ENCODE assay signal across 1 cellular context in the genomic region with DNA sequence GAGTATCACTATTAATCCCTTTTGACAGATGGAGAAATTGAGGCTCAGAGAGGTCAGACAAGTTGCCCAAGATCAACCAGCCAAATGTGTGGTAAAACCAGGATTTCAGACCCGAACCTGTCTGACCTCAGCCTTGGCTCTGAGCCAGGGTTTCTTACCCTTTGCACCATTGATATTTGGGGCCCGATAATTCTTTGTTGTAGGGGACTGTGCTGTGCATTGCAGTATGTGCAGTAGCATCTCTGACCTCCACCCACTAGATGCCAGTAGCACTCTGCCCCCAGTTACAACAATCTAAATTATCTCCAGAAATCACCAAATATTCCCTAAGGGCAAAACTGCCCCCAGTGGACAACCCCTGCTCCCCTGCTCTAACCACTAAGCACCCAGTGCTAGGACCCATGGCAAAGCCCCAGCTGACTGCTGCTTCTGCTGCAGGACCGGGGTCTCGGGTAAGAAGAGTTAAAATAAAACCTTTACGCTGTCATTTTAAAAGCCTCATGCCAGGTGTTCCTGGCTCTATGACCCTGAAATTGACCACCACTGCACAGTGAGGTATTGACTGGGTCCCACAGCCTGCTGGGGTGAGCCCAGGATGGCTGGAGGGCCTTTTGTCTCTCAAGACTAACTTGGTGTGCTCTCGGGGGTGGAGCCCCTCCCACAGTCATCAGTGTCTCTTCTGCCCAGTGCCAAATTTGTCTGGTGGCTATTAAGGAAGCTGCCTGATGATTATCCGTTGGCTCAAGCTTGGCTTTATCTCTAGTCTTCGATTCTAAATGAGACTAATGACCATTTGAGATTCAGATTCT.
A peak's percentile ranks its signal among the peaks of the same experiment; 100 is the strongest.
TF ChIP-seq lines count a peak whose summit lies in the region.

No MANE protein-coding gene starts in this region.

TF ChIP-seq in K562, 482 proteins besides CTCF, POLR2A, EP300 and RAD21:
- TF ChIP-seq ELF2 (CRISPR knock-in tag; IDR thresholded peaks at IDR 0.05) (no peak), ETV1 (tag; conservative IDR thresholded peaks at IDR 0.05; ENCODE audit: low read depth) (no peak), ESRRA (IDR thresholded peaks at IDR 0.05; ENCODE audit: borderline replicate concordance, low read depth) (peak; percentile 67; the same call in 1 of the 2 replicates), NFIX (CRISPR knock-in tag; IDR thresholded peaks at IDR 0.05; ENCODE audit: low read depth) (peak; percentile 54), ESRRB (CRISPR knock-in tag; IDR thresholded peaks at IDR 0.05; ENCODE audit: borderline replicate concordance) (no peak), SIRT6 (IDR thresholded peaks at IDR 0.05; ENCODE audit: low read depth, low read length) (no peak), NFIC (IDR thresholded peaks at IDR 0.05) (peak; percentile 94), ZFP36 (IDR thresholded peaks at IDR 0.05; ENCODE audit: low read depth, low read length, partially characterized antibody) (peak; percentile 14), RBM25 (IDR thresholded peaks at IDR 0.05; ENCODE audit: low read depth, low read length, severe bottlenecking) (peak; percentile 13)
- TF ChIP-seq, protein P1, sequence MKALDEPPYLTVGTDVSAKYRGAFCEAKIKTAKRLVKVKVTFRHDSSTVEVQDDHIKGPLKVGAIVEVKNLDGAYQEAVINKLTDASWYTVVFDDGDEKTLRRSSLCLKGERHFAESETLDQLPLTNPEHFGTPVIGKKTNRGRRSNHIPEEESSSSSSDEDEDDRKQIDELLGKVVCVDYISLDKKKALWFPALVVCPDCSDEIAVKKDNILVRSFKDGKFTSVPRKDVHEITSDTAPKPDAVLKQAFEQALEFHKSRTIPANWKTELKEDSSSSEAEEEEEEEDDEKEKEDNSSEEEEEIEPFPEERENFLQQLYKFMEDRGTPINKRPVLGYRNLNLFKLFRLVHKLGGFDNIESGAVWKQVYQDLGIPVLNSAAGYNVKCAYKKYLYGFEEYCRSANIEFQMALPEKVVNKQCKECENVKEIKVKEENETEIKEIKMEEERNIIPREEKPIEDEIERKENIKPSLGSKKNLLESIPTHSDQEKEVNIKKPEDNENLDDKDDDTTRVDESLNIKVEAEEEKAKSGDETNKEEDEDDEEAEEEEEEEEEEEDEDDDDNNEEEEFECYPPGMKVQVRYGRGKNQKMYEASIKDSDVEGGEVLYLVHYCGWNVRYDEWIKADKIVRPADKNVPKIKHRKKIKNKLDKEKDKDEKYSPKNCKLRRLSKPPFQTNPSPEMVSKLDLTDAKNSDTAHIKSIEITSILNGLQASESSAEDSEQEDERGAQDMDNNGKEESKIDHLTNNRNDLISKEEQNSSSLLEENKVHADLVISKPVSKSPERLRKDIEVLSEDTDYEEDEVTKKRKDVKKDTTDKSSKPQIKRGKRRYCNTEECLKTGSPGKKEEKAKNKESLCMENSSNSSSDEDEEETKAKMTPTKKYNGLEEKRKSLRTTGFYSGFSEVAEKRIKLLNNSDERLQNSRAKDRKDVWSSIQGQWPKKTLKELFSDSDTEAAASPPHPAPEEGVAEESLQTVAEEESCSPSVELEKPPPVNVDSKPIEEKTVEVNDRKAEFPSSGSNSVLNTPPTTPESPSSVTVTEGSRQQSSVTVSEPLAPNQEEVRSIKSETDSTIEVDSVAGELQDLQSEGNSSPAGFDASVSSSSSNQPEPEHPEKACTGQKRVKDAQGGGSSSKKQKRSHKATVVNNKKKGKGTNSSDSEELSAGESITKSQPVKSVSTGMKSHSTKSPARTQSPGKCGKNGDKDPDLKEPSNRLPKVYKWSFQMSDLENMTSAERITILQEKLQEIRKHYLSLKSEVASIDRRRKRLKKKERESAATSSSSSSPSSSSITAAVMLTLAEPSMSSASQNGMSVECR (CRISPR knock-in tag; IDR thresholded peaks at IDR 0.05) = peak; percentile 42; the same call in 1 of the 2 replicates
- TF ChIP-seq, protein P2, sequence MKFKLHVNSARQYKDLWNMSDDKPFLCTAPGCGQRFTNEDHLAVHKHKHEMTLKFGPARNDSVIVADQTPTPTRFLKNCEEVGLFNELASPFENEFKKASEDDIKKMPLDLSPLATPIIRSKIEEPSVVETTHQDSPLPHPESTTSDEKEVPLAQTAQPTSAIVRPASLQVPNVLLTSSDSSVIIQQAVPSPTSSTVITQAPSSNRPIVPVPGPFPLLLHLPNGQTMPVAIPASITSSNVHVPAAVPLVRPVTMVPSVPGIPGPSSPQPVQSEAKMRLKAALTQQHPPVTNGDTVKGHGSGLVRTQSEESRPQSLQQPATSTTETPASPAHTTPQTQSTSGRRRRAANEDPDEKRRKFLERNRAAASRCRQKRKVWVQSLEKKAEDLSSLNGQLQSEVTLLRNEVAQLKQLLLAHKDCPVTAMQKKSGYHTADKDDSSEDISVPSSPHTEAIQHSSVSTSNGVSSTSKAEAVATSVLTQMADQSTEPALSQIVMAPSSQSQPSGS (CRISPR knock-in tag; IDR thresholded peaks at IDR 0.05) = no peak
- TF ChIP-seq, protein P3, sequence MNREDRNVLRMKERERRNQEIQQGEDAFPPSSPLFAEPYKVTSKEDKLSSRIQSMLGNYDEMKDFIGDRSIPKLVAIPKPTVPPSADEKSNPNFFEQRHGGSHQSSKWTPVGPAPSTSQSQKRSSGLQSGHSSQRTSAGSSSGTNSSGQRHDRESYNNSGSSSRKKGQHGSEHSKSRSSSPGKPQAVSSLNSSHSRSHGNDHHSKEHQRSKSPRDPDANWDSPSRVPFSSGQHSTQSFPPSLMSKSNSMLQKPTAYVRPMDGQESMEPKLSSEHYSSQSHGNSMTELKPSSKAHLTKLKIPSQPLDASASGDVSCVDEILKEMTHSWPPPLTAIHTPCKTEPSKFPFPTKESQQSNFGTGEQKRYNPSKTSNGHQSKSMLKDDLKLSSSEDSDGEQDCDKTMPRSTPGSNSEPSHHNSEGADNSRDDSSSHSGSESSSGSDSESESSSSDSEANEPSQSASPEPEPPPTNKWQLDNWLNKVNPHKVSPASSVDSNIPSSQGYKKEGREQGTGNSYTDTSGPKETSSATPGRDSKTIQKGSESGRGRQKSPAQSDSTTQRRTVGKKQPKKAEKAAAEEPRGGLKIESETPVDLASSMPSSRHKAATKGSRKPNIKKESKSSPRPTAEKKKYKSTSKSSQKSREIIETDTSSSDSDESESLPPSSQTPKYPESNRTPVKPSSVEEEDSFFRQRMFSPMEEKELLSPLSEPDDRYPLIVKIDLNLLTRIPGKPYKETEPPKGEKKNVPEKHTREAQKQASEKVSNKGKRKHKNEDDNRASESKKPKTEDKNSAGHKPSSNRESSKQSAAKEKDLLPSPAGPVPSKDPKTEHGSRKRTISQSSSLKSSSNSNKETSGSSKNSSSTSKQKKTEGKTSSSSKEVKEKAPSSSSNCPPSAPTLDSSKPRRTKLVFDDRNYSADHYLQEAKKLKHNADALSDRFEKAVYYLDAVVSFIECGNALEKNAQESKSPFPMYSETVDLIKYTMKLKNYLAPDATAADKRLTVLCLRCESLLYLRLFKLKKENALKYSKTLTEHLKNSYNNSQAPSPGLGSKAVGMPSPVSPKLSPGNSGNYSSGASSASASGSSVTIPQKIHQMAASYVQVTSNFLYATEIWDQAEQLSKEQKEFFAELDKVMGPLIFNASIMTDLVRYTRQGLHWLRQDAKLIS (CRISPR knock-in tag; IDR thresholded peaks at IDR 0.05) = no peak
- TF ChIP-seq, protein P4, sequence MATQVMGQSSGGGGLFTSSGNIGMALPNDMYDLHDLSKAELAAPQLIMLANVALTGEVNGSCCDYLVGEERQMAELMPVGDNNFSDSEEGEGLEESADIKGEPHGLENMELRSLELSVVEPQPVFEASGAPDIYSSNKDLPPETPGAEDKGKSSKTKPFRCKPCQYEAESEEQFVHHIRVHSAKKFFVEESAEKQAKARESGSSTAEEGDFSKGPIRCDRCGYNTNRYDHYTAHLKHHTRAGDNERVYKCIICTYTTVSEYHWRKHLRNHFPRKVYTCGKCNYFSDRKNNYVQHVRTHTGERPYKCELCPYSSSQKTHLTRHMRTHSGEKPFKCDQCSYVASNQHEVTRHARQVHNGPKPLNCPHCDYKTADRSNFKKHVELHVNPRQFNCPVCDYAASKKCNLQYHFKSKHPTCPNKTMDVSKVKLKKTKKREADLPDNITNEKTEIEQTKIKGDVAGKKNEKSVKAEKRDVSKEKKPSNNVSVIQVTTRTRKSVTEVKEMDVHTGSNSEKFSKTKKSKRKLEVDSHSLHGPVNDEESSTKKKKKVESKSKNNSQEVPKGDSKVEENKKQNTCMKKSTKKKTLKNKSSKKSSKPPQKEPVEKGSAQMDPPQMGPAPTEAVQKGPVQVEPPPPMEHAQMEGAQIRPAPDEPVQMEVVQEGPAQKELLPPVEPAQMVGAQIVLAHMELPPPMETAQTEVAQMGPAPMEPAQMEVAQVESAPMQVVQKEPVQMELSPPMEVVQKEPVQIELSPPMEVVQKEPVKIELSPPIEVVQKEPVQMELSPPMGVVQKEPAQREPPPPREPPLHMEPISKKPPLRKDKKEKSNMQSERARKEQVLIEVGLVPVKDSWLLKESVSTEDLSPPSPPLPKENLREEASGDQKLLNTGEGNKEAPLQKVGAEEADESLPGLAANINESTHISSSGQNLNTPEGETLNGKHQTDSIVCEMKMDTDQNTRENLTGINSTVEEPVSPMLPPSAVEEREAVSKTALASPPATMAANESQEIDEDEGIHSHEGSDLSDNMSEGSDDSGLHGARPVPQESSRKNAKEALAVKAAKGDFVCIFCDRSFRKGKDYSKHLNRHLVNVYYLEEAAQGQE (CRISPR knock-in tag; IDR thresholded peaks at IDR 0.05; ENCODE audit: low read depth) = no peak
- TF ChIP-seq, protein P5, sequence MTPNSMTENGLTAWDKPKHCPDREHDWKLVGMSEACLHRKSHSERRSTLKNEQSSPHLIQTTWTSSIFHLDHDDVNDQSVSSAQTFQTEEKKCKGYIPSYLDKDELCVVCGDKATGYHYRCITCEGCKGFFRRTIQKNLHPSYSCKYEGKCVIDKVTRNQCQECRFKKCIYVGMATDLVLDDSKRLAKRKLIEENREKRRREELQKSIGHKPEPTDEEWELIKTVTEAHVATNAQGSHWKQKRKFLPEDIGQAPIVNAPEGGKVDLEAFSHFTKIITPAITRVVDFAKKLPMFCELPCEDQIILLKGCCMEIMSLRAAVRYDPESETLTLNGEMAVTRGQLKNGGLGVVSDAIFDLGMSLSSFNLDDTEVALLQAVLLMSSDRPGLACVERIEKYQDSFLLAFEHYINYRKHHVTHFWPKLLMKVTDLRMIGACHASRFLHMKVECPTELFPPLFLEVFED (CRISPR knock-in tag; conservative IDR thresholded peaks at IDR 0.05) = no peak
- TF ChIP-seq, protein P6, sequence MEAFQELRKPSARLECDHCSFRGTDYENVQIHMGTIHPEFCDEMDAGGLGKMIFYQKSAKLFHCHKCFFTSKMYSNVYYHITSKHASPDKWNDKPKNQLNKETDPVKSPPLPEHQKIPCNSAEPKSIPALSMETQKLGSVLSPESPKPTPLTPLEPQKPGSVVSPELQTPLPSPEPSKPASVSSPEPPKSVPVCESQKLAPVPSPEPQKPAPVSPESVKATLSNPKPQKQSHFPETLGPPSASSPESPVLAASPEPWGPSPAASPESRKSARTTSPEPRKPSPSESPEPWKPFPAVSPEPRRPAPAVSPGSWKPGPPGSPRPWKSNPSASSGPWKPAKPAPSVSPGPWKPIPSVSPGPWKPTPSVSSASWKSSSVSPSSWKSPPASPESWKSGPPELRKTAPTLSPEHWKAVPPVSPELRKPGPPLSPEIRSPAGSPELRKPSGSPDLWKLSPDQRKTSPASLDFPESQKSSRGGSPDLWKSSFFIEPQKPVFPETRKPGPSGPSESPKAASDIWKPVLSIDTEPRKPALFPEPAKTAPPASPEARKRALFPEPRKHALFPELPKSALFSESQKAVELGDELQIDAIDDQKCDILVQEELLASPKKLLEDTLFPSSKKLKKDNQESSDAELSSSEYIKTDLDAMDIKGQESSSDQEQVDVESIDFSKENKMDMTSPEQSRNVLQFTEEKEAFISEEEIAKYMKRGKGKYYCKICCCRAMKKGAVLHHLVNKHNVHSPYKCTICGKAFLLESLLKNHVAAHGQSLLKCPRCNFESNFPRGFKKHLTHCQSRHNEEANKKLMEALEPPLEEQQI (IDR thresholded peaks at IDR 0.05) = no peak
- TF ChIP-seq, protein P7, sequence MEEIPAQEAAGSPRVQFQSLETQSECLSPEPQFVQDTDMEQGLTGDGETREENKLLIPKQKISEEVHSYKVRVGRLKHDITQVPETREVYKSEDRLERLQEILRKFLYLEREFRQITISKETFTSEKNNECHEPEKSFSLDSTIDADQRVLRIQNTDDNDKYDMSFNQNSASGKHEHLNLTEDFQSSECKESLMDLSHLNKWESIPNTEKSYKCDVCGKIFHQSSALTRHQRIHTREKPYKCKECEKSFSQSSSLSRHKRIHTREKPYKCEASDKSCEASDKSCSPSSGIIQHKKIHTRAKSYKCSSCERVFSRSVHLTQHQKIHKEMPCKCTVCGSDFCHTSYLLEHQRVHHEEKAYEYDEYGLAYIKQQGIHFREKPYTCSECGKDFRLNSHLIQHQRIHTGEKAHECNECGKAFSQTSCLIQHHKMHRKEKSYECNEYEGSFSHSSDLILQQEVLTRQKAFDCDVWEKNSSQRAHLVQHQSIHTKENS (CRISPR knock-in tag; IDR thresholded peaks at IDR 0.05) = no peak
